ENCODE assay signal across 14 cellular contexts in genomic region chrX:140034916-140035315, GRCh38.
A peak's percentile ranks its signal among the peaks of the same experiment; 100 is the strongest.
DNase-seq lines count a peak whose midpoint lies in the region; ATAC-seq and TF ChIP-seq lines count a peak whose summit lies in the region.
"Had no signal": no experiment of that assay in that cellular context is flagged by ENCODE, and none has a peak within 500 bp of the region (broad histone marks: within the 10 kb centered on the region; RNA-seq: fewer than 3 reads in every experiment).

No MANE protein-coding gene starts in this region.

- H3K9me3 Mint-ChIP-seq in MCF 10A (ENCODE audit: unreplicated experiment): peaks cover 7% of the 10 kb centered on the region
- H3K9me3 Mint-ChIP-seq in immature natural killer cell: peaks cover 0 to 5% (median under 1%) of the 10 kb centered on the region in 6 donors
- H3K9me3 Mint-ChIP-seq: natural killer cell treated with Interleukin-12 subunit alpha and Interleukin-12 subunit beta and Interleukin-15 and Interleukin-18, amount 100 ng/mL, for 72 hours had no signal

- 12% methylated on average over 4 of the region's 4 CpGs for WGBS in smooth muscle cell (ENCODE audit: low lambda C conversion rate)

- H2AFZ ChIP-seq in smooth muscle cell (ENCODE audit: low read depth): no peak overlapping the region

- TF ChIP-seq POLR2A in breast epithelium (IDR thresholded peaks at IDR 0.05): no peak

- no peak overlapping the region for H3K4me3 ChIP-seq in breast epithelium
- no peak overlapping the region for H3K4me3 ChIP-seq in smooth muscle cell

- no peaks in the 10 kb centered on the region for H3K36me3 ChIP-seq in breast epithelium
- H3K36me3 ChIP-seq in smooth muscle cell (ENCODE audit: low read depth): no peaks in the 10 kb centered on the region

- H3K9ac ChIP-seq in smooth muscle cell (ENCODE audit: low read depth): no peak overlapping the region

- H3K4me1 Mint-ChIP-seq in MCF 10A (ENCODE audit: insufficient read depth, unreplicated experiment) (peaks cover 5% of the 10 kb centered on the region), immature natural killer cell (no peaks in the 10 kb centered on the region)

- TF ChIP-seq CTCF in MCF 10A (IDR thresholded peaks at IDR 0.05; ENCODE audit: unreplicated experiment): peak; percentile 37
- TF ChIP-seq CTCF in breast epithelium (IDR thresholded peaks at IDR 0.05): no peak
- TF ChIP-seq CTCF in smooth muscle cell (IDR thresholded peaks at IDR 0.05; ENCODE audit: borderline replicate concordance, insufficient read depth, poor library complexity, severe bottlenecking): peak; percentile 32

- CTCF ChIA-PET in MCF 10A (lab: Yijun Ruan, JAX): interaction anchor here (0.7 to 2.0 kb wide), 6 partner anchors 17 to 630 kb away, joined by 3 to 10 read pairs (median 4); no protein-coding TSS in a partner anchor

- H3K27me3 Mint-ChIP-seq in MCF 10A (ENCODE audit: insufficient read depth, unreplicated experiment) (peaks cover 21% of the 10 kb centered on the region), immature natural killer cell (ENCODE audit: low read depth in 3 of 3) (peaks cover 0 to 12% (median 6%) of the 10 kb centered on the region in 3 donors)

- H3K27ac ChIP-seq in breast epithelium: no peak overlapping the region
- H3K27ac ChIP-seq in smooth muscle cell (ENCODE audit: low read depth): no peak overlapping the region

- H3K4me3 Mint-ChIP-seq in MCF 10A (ENCODE audit: unreplicated experiment) (no peak overlapping the region), immature natural killer cell (no peak overlapping the region)
- H3K4me3 Mint-ChIP-seq: natural killer cell treated with Interleukin-12 subunit alpha and Interleukin-12 subunit beta and Interleukin-15 and Interleukin-18, amount 100 ng/mL, for 72 hours had no signal

- H3K36me3 Mint-ChIP-seq in MCF 10A (ENCODE audit: insufficient read depth, unreplicated experiment): no peaks in the 10 kb centered on the region
- H3K36me3 Mint-ChIP-seq in immature natural killer cell: no peaks in the 10 kb centered on the region
- H3K36me3 Mint-ChIP-seq: natural killer cell treated with Interleukin-12 subunit alpha and Interleukin-12 subunit beta and Interleukin-15 and Interleukin-18, amount 100 ng/mL, for 72 hours had no signal

- BruUV-seq in MCF 10A (replicated peaks; lab: Mats Ljungman, UMichigan): no TSS peak

- intact Hi-C loops in MCF 10A (cut with micrococcal nuclease): loop anchor here (1.0 kb wide), 1 partner anchor 626 kb away; no protein-coding TSS in a partner anchor
- intact Hi-C loops in breast epithelium (cut with DNase I; ENCODE audit: low total_unique reads): no loop called here

- POLR2A ChIA-PET in MCF 10A (lab: Yijun Ruan, JAX): interaction anchor here (0.6 to 0.9 kb wide), 2 partner anchors 126 to 627 kb away, joined by 3 to 4 read pairs; no protein-coding TSS in a partner anchor

- no peaks in the 10 kb centered on the region for H3K4me1 ChIP-seq in breast epithelium
- no peaks in the 10 kb centered on the region for H3K4me1 ChIP-seq in smooth muscle cell (ENCODE audit: low read depth)

- peaks cover 5 to 16% of the 10 kb centered on the region in 2 donors for H3K9me3 ChIP-seq in breast epithelium
- no peaks in the 10 kb centered on the region for H3K9me3 ChIP-seq in smooth muscle cell (replicated peaks; ENCODE audit: low read depth)

- ATAC-seq in HG03342 (IDR thresholded peaks at IDR 0.05; ENCODE audit: unreplicated experiment) (no peak), GM18517 (IDR thresholded peaks at IDR 0.05; ENCODE audit: unreplicated experiment) (no peak)
- ATAC-seq: natural killer cell treated with Interleukin-12 subunit alpha and Interleukin-12 subunit beta and Interleukin-15 and Interleukin-18, amount 100 ng/mL, for 72 hours had no signal

- no peaks in the 10 kb centered on the region for H3K79me2 ChIP-seq in smooth muscle cell (ENCODE audit: low read depth)

- H3K27ac Mint-ChIP-seq in MCF 10A (ENCODE audit: low read depth, unreplicated experiment): no peak overlapping the region
- no peak overlapping the region for H3K27ac Mint-ChIP-seq in immature natural killer cell
- H3K27ac Mint-ChIP-seq: natural killer cell treated with Interleukin-12 subunit alpha and Interleukin-12 subunit beta and Interleukin-15 and Interleukin-18, amount 100 ng/mL, for 72 hours had no signal

- H3K4me2 ChIP-seq in smooth muscle cell: no peak overlapping the region

- no peaks in the 10 kb centered on the region for H3F3A ChIP-seq in smooth muscle cell (ENCODE audit: low read depth)

- H4K20me1 ChIP-seq in smooth muscle cell (ENCODE audit: low read depth): no peaks in the 10 kb centered on the region

- peaks cover 0 to 5% of the 10 kb centered on the region in 2 donors for H3K27me3 ChIP-seq in breast epithelium
- H3K27me3 ChIP-seq in smooth muscle cell (ENCODE audit: low read depth): no peaks in the 10 kb centered on the region

- DNase-seq in MCF 10A (ENCODE audit: unreplicated experiment) (peak; percentile 33), breast epithelium (ENCODE audit: low spot score in 2 of 2) (no peak), NCI-H748 (lab: John Stamatoyannopoulos, UW; ENCODE audit: unreplicated experiment) (peak; percentile 26), dermis blood vessel endothelial cell (peak; percentile 1), smooth muscle cell (lab: John Stamatoyannopoulos, UW; ENCODE audit: unreplicated experiment) (no peak), immature natural killer cell (no peak)
- DNase-seq: AML-193; cortex of kidney; hippocampal formation; NCI-H226; stimulated activated CD4-positive, alpha-beta T cell treated with anti-CD3 and anti-CD28 coated beads, Interleukin-2, amount 100 ng/mL, for 48 hours had no signal

Comparison
In these comparisons a context has a peak if more than half of its experiments do, and no peak if none do; other contexts are left out.
1. DNase-seq: peak in MCF 10A (single experiment), NCI-H748 (single experiment) and dermis blood vessel endothelial cell (single experiment); none in breast epithelium (0 of 2), smooth muscle cell (single experiment) and immature natural killer cell (0 of 3).
2. CTCF ChIP-seq: peak in MCF 10A (single experiment) and smooth muscle cell (single experiment); none in breast epithelium (0 of 3).